36 cellular contexts compared by ENCODE assay signal in genomic region chr16:89892635-89893034, GRCh38.
"Had no signal": no experiment of that assay in that cellular context is flagged by ENCODE, and none has a peak within 500 bp of the region (broad histone marks: within the 10 kb centered on the region; RNA-seq: fewer than 3 reads in every experiment).

No MANE protein-coding gene starts in this region.

- H3K9me3 Mint-ChIP-seq: activated B cell treated with CpG ODN at 0.5 μM for 24 hours; activated CD4-positive, alpha-beta memory T cell treated with anti-CD3 and anti-CD28 coated beads, Interleukin-2, amount 10 ng/mL, durations not matched to agents 7 days and 5 days; activated CD4-positive, alpha-beta T cell treated with anti-CD3 and anti-CD28 coated beads, Interleukin-2, amount 10 ng/mL, durations not matched to agents 7 days and 5 days; activated naive CD4-positive, alpha-beta T cell treated with anti-CD3 and anti-CD28 coated beads, Interleukin-2, amount 10 ng/mL, durations not matched to agents 7 days and 5 days; activated naive CD4-positive, alpha-beta T cell treated with anti-CD3 and anti-CD28 coated beads, Interleukin-2, amount 50 U/mL, for 24 hours; activated naive CD8-positive, alpha-beta T cell treated with anti-CD3 and anti-CD28 coated beads, Interleukin-2, amount 10 ng/mL, durations not matched to agents 7 days and 5 days; activated naive CD8-positive, alpha-beta T cell treated with anti-CD3 and anti-CD28 coated beads, Interleukin-2, amount 50 U/mL, for 24 hours; activated T-cell treated with anti-CD3 and anti-CD28 coated beads, Interleukin-2, amount 50 U/mL, for 24 hours; activated T-helper 2 cell treated with anti-CD3 and anti-CD28 coated beads, Interferon-gamma antibody, Interleukin-2, Interleukin-4, amounts not matched to agents 10 μg/mL and 5 μg/mL and 100 μg/mL, durations not matched to agents 14 hours and 24 hours and 36 hours; brain; central memory CD8-positive, alpha-beta T cell; T-cell; T-helper 2 cell treated with Interferon-gamma antibody and Interleukin-4, amounts not matched to agents 5 μg/mL and 100 μg/mL, for 36 hours had no signal

- H3K9me3 ChIP-seq: ascending aorta had no signal

- H3K27ac Mint-ChIP-seq: activated B cell treated with CpG ODN at 0.5 μM for 24 hours; activated CD4-positive, alpha-beta memory T cell treated with anti-CD3 and anti-CD28 coated beads, Interleukin-2, amount 10 ng/mL, durations not matched to agents 7 days and 5 days; activated CD4-positive, alpha-beta T cell treated with anti-CD3 and anti-CD28 coated beads for 36 hours; activated CD4-positive, alpha-beta T cell treated with anti-CD3 and anti-CD28 coated beads, Interleukin-2, amount 10 ng/mL, durations not matched to agents 7 days and 5 days; activated CD8-positive, alpha-beta memory T cell treated with anti-CD3 and anti-CD28 coated beads, Interleukin-2, amount 10 ng/mL, durations not matched to agents 7 days and 5 days; activated CD8-positive, alpha-beta T cell treated with anti-CD3 and anti-CD28 coated beads, Interleukin-2, amount 10 ng/mL, durations not matched to agents 7 days and 5 days; activated naive CD4-positive, alpha-beta T cell treated with anti-CD3 and anti-CD28 coated beads, Interleukin-2, amount 10 ng/mL, durations not matched to agents 7 days and 5 days; activated naive CD4-positive, alpha-beta T cell treated with anti-CD3 and anti-CD28 coated beads, Interleukin-2, amount 50 U/mL, for 24 hours; activated naive CD8-positive, alpha-beta T cell; activated naive CD8-positive, alpha-beta T cell treated with anti-CD3 and anti-CD28 coated beads, Interleukin-2, amount 10 ng/mL, durations not matched to agents 7 days and 5 days; activated naive CD8-positive, alpha-beta T cell treated with anti-CD3 and anti-CD28 coated beads, Interleukin-2, amount 50 U/mL, for 24 hours; activated T-cell treated with anti-CD3 and anti-CD28 coated beads, Interleukin-2, amount 50 U/mL, for 24 hours; activated T-helper 2 cell treated with anti-CD3 and anti-CD28 coated beads, Interferon-gamma antibody, Interleukin-2, Interleukin-4, amounts not matched to agents 10 μg/mL and 5 μg/mL and 100 μg/mL, durations not matched to agents 14 hours and 24 hours and 36 hours; brain; T-cell; T-helper 2 cell treated with Interferon-gamma antibody and Interleukin-4, amounts not matched to agents 5 μg/mL and 100 μg/mL, for 36 hours had no signal

- H3K27me3 Mint-ChIP-seq: activated B cell treated with CpG ODN at 0.5 μM for 24 hours; activated CD4-positive, alpha-beta memory T cell treated with anti-CD3 and anti-CD28 coated beads, Interleukin-2, amount 10 ng/mL, durations not matched to agents 7 days and 5 days; activated CD4-positive, alpha-beta T cell treated with anti-CD3 and anti-CD28 coated beads for 36 hours; activated CD4-positive, alpha-beta T cell treated with anti-CD3 and anti-CD28 coated beads, Interleukin-2, amount 10 ng/mL, durations not matched to agents 7 days and 5 days; activated CD8-positive, alpha-beta memory T cell treated with anti-CD3 and anti-CD28 coated beads, Interleukin-2, amount 10 ng/mL, durations not matched to agents 7 days and 5 days; activated naive CD4-positive, alpha-beta T cell treated with anti-CD3 and anti-CD28 coated beads, Interleukin-2, amount 10 ng/mL, durations not matched to agents 7 days and 5 days; activated naive CD4-positive, alpha-beta T cell treated with anti-CD3 and anti-CD28 coated beads, Interleukin-2, amount 50 U/mL, for 24 hours; activated naive CD8-positive, alpha-beta T cell; activated naive CD8-positive, alpha-beta T cell treated with anti-CD3 and anti-CD28 coated beads, Interleukin-2, amount 10 ng/mL, durations not matched to agents 7 days and 5 days; activated naive CD8-positive, alpha-beta T cell treated with anti-CD3 and anti-CD28 coated beads, Interleukin-2, amount 50 U/mL, for 24 hours; activated T-cell treated with anti-CD3 and anti-CD28 coated beads, Interleukin-2, amount 50 U/mL, for 24 hours; brain; central memory CD8-positive, alpha-beta T cell; T-cell had no signal

- H3K27me3 ChIP-seq: ascending aorta, cardiac muscle cell had no signal

- H3K4me1 Mint-ChIP-seq: activated B cell treated with CpG ODN at 0.5 μM for 24 hours, brain had no signal

- H3K4me3 ChIP-seq: ascending aorta, cardiac muscle cell had no signal

- ATAC-seq: activated CD4-positive, alpha-beta T cell treated with anti-CD3 and anti-CD28 coated beads for 36 hours; activated CD8-positive, alpha-beta memory T cell treated with anti-CD3 and anti-CD28 coated beads, Interleukin-2, amount 10 ng/mL, durations not matched to agents 7 days and 5 days; activated CD8-positive, alpha-beta T cell treated with anti-CD3 and anti-CD28 coated beads, Interleukin-2, amount 10 ng/mL, durations not matched to agents 7 days and 5 days; activated naive CD8-positive, alpha-beta T cell treated with anti-CD3 and anti-CD28 coated beads, Interleukin-2, amount 50 U/mL, for 24 hours had no signal

- H3K4me1 ChIP-seq: ascending aorta had no signal

- DNase-seq: activated B cell treated with CpG ODN at 0.5 μM for 24 hours; activated CD4-positive, alpha-beta memory T cell treated with anti-CD3 and anti-CD28 coated beads, Interleukin-2, amount 10 ng/mL, durations not matched to agents 7 days and 5 days; activated CD4-positive, alpha-beta T cell treated with anti-CD3 and anti-CD28 coated beads for 1 hour; activated CD4-positive, alpha-beta T cell treated with anti-CD3 and anti-CD28 coated beads for 36 hours; activated CD4-positive, alpha-beta T cell treated with anti-CD3 and anti-CD28 coated beads for 48 hours; activated CD4-positive, alpha-beta T cell treated with anti-CD3 and anti-CD28 coated beads, Interleukin-2, amount 10 ng/mL, durations not matched to agents 7 days and 5 days; activated CD4-positive, alpha-beta T cell treated with anti-CD3 and anti-CD28 coated beads, Interleukin-2, amount 50 U/mL, for 48 hours; activated CD8-positive, alpha-beta memory T cell treated with anti-CD3 and anti-CD28 coated beads for 24 hours; activated CD8-positive, alpha-beta memory T cell treated with anti-CD3 and anti-CD28 coated beads, Interleukin-2, amount 10 ng/mL, durations not matched to agents 7 days and 5 days; activated CD8-positive, alpha-beta memory T cell treated with anti-CD3 and anti-CD28 coated beads, Interleukin-2, amount 50 U/mL, for 48 hours; activated CD8-positive, alpha-beta T cell treated with anti-CD3 and anti-CD28 coated beads, Interleukin-2, amount 10 ng/mL, durations not matched to agents 7 days and 5 days; activated effector memory CD4-positive, alpha-beta T cell treated with Interleukin-2 at 50 U/mL for 16 hours; activated gamma-delta T cell; activated naive CD4-positive, alpha-beta T cell treated with anti-CD3 and anti-CD28 coated beads, Interleukin-2, amount 10 ng/mL, durations not matched to agents 7 days and 5 days; activated naive CD4-positive, alpha-beta T cell treated with Interleukin-2 at 50 U/mL for 16 hours; activated naive CD8-positive, alpha-beta T cell treated with anti-CD3 and anti-CD28 coated beads, Interleukin-2, amount 10 ng/mL, durations not matched to agents 7 days and 5 days; activated naive CD8-positive, alpha-beta T cell treated with anti-CD3 and anti-CD28 coated beads, Interleukin-2, amount 50 U/mL, for 24 hours; activated T-cell treated with anti-CD3 and anti-CD28 coated beads, Interleukin-2, amount 50 U/mL, for 24 hours; activated T-cell treated with anti-CD3 and anti-CD28 coated beads, Interleukin-2, amount 50 U/mL, for 48 hours; amygdala; anterior cingulate cortex; cerebellar nuclear complex; T-cell; T-helper 2 cell; T-helper 9 cell had no signal

- FAIRE-seq: bronchial epithelial cell, TTC549 had no signal

- H3K27ac ChIP-seq: ascending aorta, cardiac muscle cell, VCaP had no signal

- H3K36me3 Mint-ChIP-seq: activated naive CD8-positive, alpha-beta T cell had no signal

- H3K4me3 Mint-ChIP-seq: activated B cell treated with CpG ODN at 0.5 μM for 24 hours; activated CD4-positive, alpha-beta memory T cell treated with anti-CD3 and anti-CD28 coated beads, Interleukin-2, amount 10 ng/mL, durations not matched to agents 7 days and 5 days; activated CD4-positive, alpha-beta T cell treated with anti-CD3 and anti-CD28 coated beads for 36 hours; activated CD4-positive, alpha-beta T cell treated with anti-CD3 and anti-CD28 coated beads, Interleukin-2, amount 10 ng/mL, durations not matched to agents 7 days and 5 days; activated CD8-positive, alpha-beta memory T cell treated with anti-CD3 and anti-CD28 coated beads, Interleukin-2, amount 10 ng/mL, durations not matched to agents 7 days and 5 days; activated CD8-positive, alpha-beta T cell treated with anti-CD3 and anti-CD28 coated beads, Interleukin-2, amount 10 ng/mL, durations not matched to agents 7 days and 5 days; activated naive CD4-positive, alpha-beta T cell treated with anti-CD3 and anti-CD28 coated beads, Interleukin-2, amount 10 ng/mL, durations not matched to agents 7 days and 5 days; activated naive CD4-positive, alpha-beta T cell treated with anti-CD3 and anti-CD28 coated beads, Interleukin-2, amount 50 U/mL, for 24 hours; activated naive CD8-positive, alpha-beta T cell; activated naive CD8-positive, alpha-beta T cell treated with anti-CD3 and anti-CD28 coated beads, Interleukin-2, amount 10 ng/mL, durations not matched to agents 7 days and 5 days; activated naive CD8-positive, alpha-beta T cell treated with anti-CD3 and anti-CD28 coated beads, Interleukin-2, amount 50 U/mL, for 24 hours; activated T-cell treated with anti-CD3 and anti-CD28 coated beads, Interleukin-2, amount 50 U/mL, for 24 hours; brain; central memory CD8-positive, alpha-beta T cell; T-cell; T-helper 2 cell treated with Interferon-gamma antibody and Interleukin-4, amounts not matched to agents 5 μg/mL and 100 μg/mL, for 36 hours had no signal
